ENCODE assay signal across 1 cellular context in the genomic region with DNA sequence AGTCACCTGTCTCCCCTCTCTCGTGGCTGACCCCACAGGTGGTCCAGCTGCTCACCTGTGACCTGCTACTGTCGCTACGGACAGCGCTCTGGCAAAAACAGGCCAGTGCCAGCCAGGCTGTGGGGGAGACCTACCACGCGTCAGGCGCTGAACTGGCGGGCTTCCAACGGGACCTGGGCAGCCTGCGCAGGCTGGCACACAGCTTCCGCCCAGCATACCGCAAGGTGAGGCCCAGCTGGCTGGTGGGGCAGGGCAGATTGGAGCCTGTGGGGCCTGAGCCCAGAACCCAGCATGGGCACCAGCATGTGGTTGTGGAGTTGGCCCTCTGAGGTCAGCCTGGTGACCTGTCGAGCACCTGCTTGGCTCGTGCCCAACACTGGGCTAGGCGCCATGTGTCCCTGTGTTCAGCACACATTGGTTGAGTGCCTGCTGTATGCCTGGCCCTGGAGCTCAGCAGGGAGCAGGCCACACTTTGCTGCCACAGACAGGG.
TF ChIP-seq lines count a peak whose summit lies in the region.

No MANE protein-coding gene starts in this region.

TF ChIP-seq in HepG2, 621 proteins besides CTCF, POLR2A, EP300 and RAD21:
- 0 out of 2 replicates have a peak, but pooled peaks have one; percentile 38 for TF ChIP-seq REL (CRISPR knock-in tag; conservative IDR thresholded peaks at IDR 0.05)
- TF ChIP-seq, protein P1, sequence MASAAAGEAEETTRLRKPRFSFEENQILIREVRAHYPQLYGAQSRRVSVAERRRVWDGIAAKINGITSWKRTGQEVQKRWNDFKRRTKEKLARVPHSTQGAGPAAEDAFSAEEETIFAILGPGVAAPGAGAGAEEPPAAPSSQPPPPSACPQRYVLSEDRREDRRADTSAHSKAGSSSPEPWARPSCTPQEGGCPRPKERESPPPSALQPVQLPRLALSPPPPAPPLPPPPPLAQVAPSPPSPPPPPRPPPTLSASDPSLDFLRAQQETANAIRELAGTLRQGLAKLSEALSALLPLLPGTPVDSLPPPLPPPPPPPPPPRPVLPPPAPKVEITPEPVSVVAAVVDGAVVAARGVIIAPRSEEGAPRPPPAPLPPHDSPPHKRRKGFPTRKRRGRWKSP (CRISPR knock-in tag; IDR thresholded peaks at IDR 0.05) = no peak
- no peak for TF ChIP-seq ISX (CRISPR knock-in tag; conservative IDR thresholded peaks at IDR 0.05)
- no peak for TF ChIP-seq ZNF850 (CRISPR knock-in tag; conservative IDR thresholded peaks at IDR 0.05)
- no peak for TF ChIP-seq ELK4 (CRISPR knock-in tag; IDR thresholded peaks at IDR 0.05; ENCODE audit: borderline replicate concordance)
- no peak for TF ChIP-seq ZNF44 (CRISPR knock-in tag; IDR thresholded peaks at IDR 0.05)
- no peak for TF ChIP-seq ATRX (CRISPR knock-in tag; IDR thresholded peaks at IDR 0.05; ENCODE audit: borderline replicate concordance)
- TF ChIP-seq KAT7 (CRISPR knock-in tag; IDR thresholded peaks at IDR 0.05; ENCODE audit: borderline replicate concordance) = no peak
- TF ChIP-seq SKIL (CRISPR knock-in tag; IDR thresholded peaks at IDR 0.05; ENCODE audit: borderline replicate concordance) = 0 out of 2 replicates have a peak, but pooled peaks have one; percentile 1
- 0 out of 2 replicates have a peak, but pooled peaks have one; percentile 22 for TF ChIP-seq ZNF768 (CRISPR knock-in tag; IDR thresholded peaks at IDR 0.05)
- peak; percentile 91 for TF ChIP-seq AGO2 (optimal IDR thresholded peaks at IDR 0.05; ENCODE audit: low read depth, low read length)
- no peak for TF ChIP-seq HDAC1 (CRISPR knock-in tag; IDR thresholded peaks at IDR 0.05)
- TF ChIP-seq NFYC (CRISPR knock-in tag; IDR thresholded peaks at IDR 0.05) = no peak
- 0 out of 2 replicates have a peak, but pooled peaks have one; percentile 33 for TF ChIP-seq POLR2AphosphoS5 (IDR thresholded peaks at IDR 0.05; ENCODE audit: low read depth, low read length)
- TF ChIP-seq RBM22 (optimal IDR thresholded peaks at IDR 0.05; ENCODE audit: low read length) = peak; percentile 83
- TF ChIP-seq ZKSCAN1 (IDR thresholded peaks at IDR 0.05; ENCODE audit: low read length) = no peak
